Comparison of ENCODE assay signal across 8 cellular contexts in the genomic region with DNA sequence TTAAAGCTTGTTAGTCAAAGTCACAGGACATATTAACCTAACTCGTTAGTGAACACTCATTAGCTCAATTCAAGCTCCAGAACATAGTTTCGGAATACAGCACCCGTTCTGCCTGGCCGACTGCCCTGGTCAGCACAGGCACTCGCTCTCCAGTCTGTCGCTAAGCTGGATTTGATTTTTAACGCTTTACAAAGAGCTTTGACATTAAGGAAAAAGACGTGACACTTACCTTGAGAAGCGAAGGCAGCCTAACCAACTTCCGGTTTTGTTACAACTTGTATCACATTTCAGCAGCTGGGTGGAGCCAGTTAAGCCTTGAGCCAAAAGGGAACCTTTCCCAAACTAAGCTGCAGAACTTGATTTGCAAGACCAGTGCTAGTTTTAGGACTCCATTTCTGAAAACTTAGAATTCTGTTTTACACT. TPM values are rescaled to one million over a fixed set of nuclear protein-coding genes. Genes with fewer than 3 reads are reported as not detected.
DNase-seq lines count a peak whose midpoint lies in the region; TF ChIP-seq lines count a peak whose summit lies in the region.

TSS of gene FRRS1 (minus strand) at position 258 of the 423 bp plus-strand sequence. CDS start 17,867 bp downstream, outside the sequence.

- H3K4me2 ChIP-seq in Loucy (ENCODE audit: low read depth, low read length, poor library complexity, severe bottlenecking), result peak within 1 kb of the TSS; percentile 71

- H3K27me3 ChIP-seq in Loucy (ENCODE audit: insufficient read depth, low read length, poor library complexity, severe bottlenecking) (no peaks in the 10 kb centered on the region), SJCRH30 (no peaks in the 10 kb centered on the region), brain microvascular endothelial cell (replicated peaks) (no peaks in the 10 kb centered on the region)

- in situ Hi-C loops in brain microvascular endothelial cell (cut with HindIII; ENCODE audit: low pct_ligation_motif_present, low sequenced_read_pairs), result no loop called here

- peak within 1 kb of the TSS; percentile 92 for H2AFZ ChIP-seq in Loucy (ENCODE audit: low read length)

- no peaks in the 10 kb centered on the region for H3K79me2 ChIP-seq in Loucy (ENCODE audit: insufficient read depth, low read length)

- no peak for TF ChIP-seq CTCF in 22Rv1 (IDR thresholded peaks at IDR 0.05)
- no peak for TF ChIP-seq CTCF in GM12865 (IDR thresholded peaks at IDR 0.05; ENCODE audit: insufficient read depth, low read depth, low read length, missing control alignments)
- TF ChIP-seq CTCF in HFF-Myc (IDR thresholded peaks at IDR 0.05; ENCODE audit: low read depth, low read length, missing control alignments), result no peak
- TF ChIP-seq CTCF in Loucy (conservative IDR thresholded peaks at IDR 0.05; ENCODE audit: low read length), result no peak
- TF ChIP-seq CTCF in brain microvascular endothelial cell (IDR thresholded peaks at IDR 0.05; ENCODE audit: low read depth, low read length, missing control alignments), result no peak

- peak within 1 kb of the TSS; percentile 94 for H3K27ac ChIP-seq in 22Rv1
- H3K27ac ChIP-seq in SJCRH30, result peak within 1 kb of the TSS; percentile 42; the same call in 1 of the 2 replicates
- no peak within 1 kb of the TSS for H3K27ac ChIP-seq in brain microvascular endothelial cell
- H3K27ac ChIP-seq in skin epidermis, result peak within 1 kb of the TSS in 20 of 21 experiments; percentile 50 to 92 (median 84)

- DNase-seq in GM12865 (ENCODE audit: low read depth) (peak; percentile 92), HFF-Myc (ENCODE audit: extremely low read depth, low read depth) (peak; percentile 54), SJCRH30 (peak; percentile 73 to 84), brain microvascular endothelial cell (peak; percentile 53)

- H3K4me3 ChIP-seq in GM12865 (ENCODE audit: low read depth, low read length) (peak within 1 kb of the TSS; percentile 63), HFF-Myc (replicated peaks; ENCODE audit: low read depth, low read length) (peak within 1 kb of the TSS; percentile 63), Loucy (ENCODE audit: low read length, poor library complexity, severe bottlenecking) (peak within 1 kb of the TSS; percentile 79), SJCRH30 (peak within 1 kb of the TSS; percentile 62), brain microvascular endothelial cell (ENCODE audit: low read depth, low read length) (peak within 1 kb of the TSS; percentile 67), iPS-18c (ENCODE audit: insufficient read depth, low read depth, low read length) (peak within 1 kb of the TSS; percentile 81), skin epidermis (peak within 1 kb of the TSS; percentile 31 to 56 (median 46))

- no peaks in the 10 kb centered on the region for H3K9me2 ChIP-seq in Loucy (replicated peaks; ENCODE audit: low read depth, low read length)

- H3K36me3 ChIP-seq in Loucy (ENCODE audit: insufficient read depth, low read length) (no peaks in the 10 kb centered on the region), SJCRH30 (no peaks in the 10 kb centered on the region), brain microvascular endothelial cell (replicated peaks) (no peaks in the 10 kb centered on the region)

- H3K4me1 ChIP-seq in Loucy (ENCODE audit: insufficient read depth, low read length, poor library complexity, severe bottlenecking) (peaks cover 23% of the 10 kb centered on the region), SJCRH30 (no peaks in the 10 kb centered on the region)

- no peaks in the 10 kb centered on the region for H4K20me1 ChIP-seq in Loucy (ENCODE audit: insufficient read depth, low read length, poor library complexity, severe bottlenecking)

- peak within 1 kb of the TSS; percentile 67 for H3K9ac ChIP-seq in Loucy (ENCODE audit: low read depth, low read length, poor library complexity, severe bottlenecking)

- H3K9me3 ChIP-seq in Loucy (ENCODE audit: insufficient read depth, low read depth, low read length) (no peaks in the 10 kb centered on the region), SJCRH30 (replicated peaks) (no peaks in the 10 kb centered on the region), iPS-18c (ENCODE audit: control insufficient read depth, insufficient read depth, low read length) (no peaks in the 10 kb centered on the region)

- H3F3A ChIP-seq in Loucy (ENCODE audit: low read depth), result no peaks in the 10 kb centered on the region

RNA-seq across cellular contexts. Expression of gene FRRS1, which starts in this region (rescaled TPM):
- total RNA-seq in SJCRH30 (2014; rRNA removed; shearing (Covaris generic)), result 11.8 and 12.2 TPM in 2 replicates
